In the genomic region with DNA sequence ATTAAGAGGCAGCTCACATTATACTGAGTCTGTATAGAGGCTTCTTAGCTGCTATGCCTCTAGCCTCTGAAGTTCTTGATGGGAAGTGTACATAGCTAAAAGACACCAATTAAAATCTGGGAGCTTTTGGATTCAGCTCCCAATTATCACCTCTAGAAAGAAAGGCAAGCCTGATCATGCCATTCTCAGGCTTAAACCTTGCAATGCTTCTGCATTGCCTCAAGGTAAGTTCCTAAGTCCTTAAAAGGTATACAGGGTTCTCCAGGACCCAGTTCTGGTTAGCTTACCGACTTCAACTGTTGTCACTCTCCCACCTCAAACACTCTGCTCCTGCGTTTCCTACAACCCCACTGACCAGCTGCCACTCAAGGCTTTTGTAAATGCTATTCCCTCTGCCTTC, we compare ENCODE assay signal across 31 cellular contexts. TPM values are rescaled to one million over a fixed set of nuclear protein-coding genes. Genes with fewer than 3 reads are reported as not detected.
"Had no signal": no experiment of that assay in that cellular context is flagged by ENCODE, and none has a peak within 500 bp of the region (broad histone marks: within the 10 kb centered on the region; RNA-seq: fewer than 3 reads in every experiment).

No MANE protein-coding gene starts in this region.

- H3K4me2 ChIP-seq: hepatocyte had no signal

- H3K79me2 ChIP-seq: hepatocyte had no signal

- H2AFZ ChIP-seq: hepatocyte had no signal

- H3K4me3 ChIP-seq: gastroesophageal sphincter, hepatocyte, pancreas, prostate gland, skin epidermis had no signal

- ATAC-seq: gastroesophageal sphincter; left cardiac atrium; left ventricle myocardium superior; naive thymus-derived CD4-positive, alpha-beta T cell; pancreas; sciatic nerve; stimulated activated effector memory CD8-positive, alpha-beta T cell treated with anti-CD3 and anti-CD28 coated beads, Interleukin-12 subunit alpha, Interleukin-12 subunit beta, amount 100 ng/mL, for 72 hours; T-helper 17 cell had no signal

- H3K36me3 ChIP-seq: brain microvascular endothelial cell, gastroesophageal sphincter, pancreas, prostate gland, WERI-Rb-1 had no signal

- H3K27me3 ChIP-seq: brain microvascular endothelial cell, gastroesophageal sphincter, hepatocyte, pancreas had no signal

- H3K9me3 ChIP-seq: gastroesophageal sphincter, pancreas, prostate gland had no signal

- DNase-seq: activated CD4-positive, alpha-beta memory T cell treated with anti-CD3 and anti-CD28 coated beads for 36 hours; activated CD4-positive, alpha-beta T cell treated with anti-CD3 and anti-CD28 coated beads, Interleukin-2, amount 10 ng/mL, durations not matched to agents 24 days and 14 days; activated CD4-positive, CD25-positive, alpha-beta regulatory T cell treated with anti-CD3 and anti-CD28 coated beads, Interleukin-2, amount 50 U/mL, for 72 hours; activated CD8-positive, alpha-beta memory T cell treated with anti-CD3 and anti-CD28 coated beads, Interleukin-2, amount 50 U/mL, for 4 hours; activated gamma-delta T cell; activated naive CD4-positive, alpha-beta T cell treated with anti-CD3 and anti-CD28 coated beads, Interleukin-2, amount 50 U/mL, for 16 hours; activated T-cell treated with anti-CD3 and anti-CD28 coated beads, Interleukin-2, amount 50 U/mL, for 1 hour; amniotic stem cell; brain microvascular endothelial cell; central memory CD4-positive, alpha-beta T cell; islet precursor cell; left cardiac atrium; left ventricle myocardium superior; midbrain; naive thymus-derived CD4-positive, alpha-beta T cell; nucleus accumbens; pancreas; retina; stimulated activated CD4-positive, alpha-beta T cell treated with anti-CD3 and anti-CD28 coated beads, Interleukin-12 subunit alpha, Interleukin-12 subunit beta, amount 100 ng/mL, for 4 hours; stimulated activated CD4-positive, alpha-beta T cell treated with anti-CD3 and anti-CD28 coated beads, Interleukin-4, amount 100 ng/mL, for 1 hour; substantia nigra; T-helper 17 cell; T1000; WERI-Rb-1 had no signal

- H3K27ac ChIP-seq: brain microvascular endothelial cell, gastroesophageal sphincter, hepatocyte, prostate gland, skin epidermis, WERI-Rb-1 had no signal

RNA-seq across cellular contexts. Expression of a gene that starts 17.5 kb away (rescaled TPM):
- polyA plus RNA-seq: neural cell had no signal
